ENCODE assay signal across 8 cellular contexts in the genomic region with DNA sequence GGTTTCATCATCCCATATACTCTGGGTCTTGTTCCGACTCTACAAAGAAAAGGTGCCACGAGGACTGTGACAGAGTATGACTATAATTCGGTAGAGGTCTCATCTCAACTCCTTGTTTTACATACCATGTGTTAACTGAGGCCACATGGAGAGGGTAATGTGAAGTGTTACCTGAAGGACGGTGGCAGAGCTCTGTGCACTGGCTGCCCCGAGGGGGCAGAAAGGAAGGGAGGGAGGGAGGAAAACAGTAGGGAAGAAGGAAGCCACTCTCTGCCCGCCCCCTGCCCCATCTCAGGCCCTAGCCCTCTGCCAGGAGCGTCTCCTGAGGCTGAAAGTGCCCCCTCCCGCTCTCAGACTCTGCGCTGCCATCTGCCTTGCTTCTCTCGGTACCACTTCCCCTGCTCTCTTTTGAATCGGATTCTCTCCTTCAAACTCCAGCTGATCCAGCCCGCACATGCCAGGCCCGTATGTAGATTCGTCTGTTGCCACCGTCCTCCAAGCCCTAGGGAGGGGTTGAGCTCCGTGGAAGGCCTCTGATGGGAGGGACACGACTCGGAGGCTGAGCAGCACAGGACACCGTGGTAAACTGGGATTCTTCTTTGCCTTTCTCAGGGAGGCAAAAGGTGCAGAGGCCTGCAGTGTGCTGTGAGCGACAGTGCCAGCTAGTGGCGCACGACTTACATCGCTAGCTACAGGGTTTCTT.
A peak's percentile ranks its signal among the peaks of the same experiment; 100 is the strongest.
DNase-seq lines count a peak whose midpoint lies in the region; ATAC-seq and TF ChIP-seq lines count a peak whose summit lies in the region.

No MANE protein-coding gene starts in this region.

- H3K9me3 ChIP-seq in cardiac muscle cell (ENCODE audit: low read depth) (no peaks in the 10 kb centered on the region), tibial artery (peaks cover 0 to 7% (median 0%) of the 10 kb centered on the region in 3 donors)

- H3K4me1 ChIP-seq in cardiac muscle cell (ENCODE audit: low read depth) (no peaks in the 10 kb centered on the region), tibial artery (peaks cover 0 to 10% (median 6%) of the 10 kb centered on the region in 4 donors)

- H3K4me3 ChIP-seq in cardiac muscle cell (no peak overlapping the region), tibial artery (peak overlapping the region; percentile 27 to 36)

- H3K27ac ChIP-seq in cardiac muscle cell (no peak overlapping the region), tibial artery (peak overlapping the region; percentile 42 to 55)

- peak; percentile 55 for ATAC-seq in HG03196 (IDR thresholded peaks at IDR 0.05; ENCODE audit: unreplicated experiment)
- ATAC-seq in GM21737 (IDR thresholded peaks at IDR 0.05; ENCODE audit: unreplicated experiment), result no peak

- no peaks in the 10 kb centered on the region for H3K36me3 ChIP-seq in cardiac muscle cell
- no peaks in the 10 kb centered on the region for H3K36me3 ChIP-seq in tibial artery

- H3K27me3 ChIP-seq in cardiac muscle cell (no peaks in the 10 kb centered on the region), tibial artery (no peaks in the 10 kb centered on the region)

- peak; percentile 88 for DNase-seq in Daoy (ENCODE audit: low read depth)
- peak; percentile 19 to 33 for DNase-seq in SHP77 (lab: John Stamatoyannopoulos, UW)
- peak; percentile 76 for DNase-seq in activated naive CD4-positive, alpha-beta T cell treated with anti-CD3 and anti-CD28 coated beads, Interleukin-2, amount 50 U/mL, for 16 hours
- DNase-seq in cardiac muscle cell (ENCODE audit: low read depth in 1 of 2, low spot score in 1 of 2), result peak; percentile 79 to 83
- DNase-seq in pons (ENCODE audit: low spot score), result peak; percentile 46
- DNase-seq in tibial artery, result peak; percentile 69 to 88

- TF ChIP-seq CTCF in cardiac muscle cell (IDR thresholded peaks at IDR 0.05; ENCODE audit: low read depth, low read length) (peak; percentile 79), tibial artery (IDR thresholded peaks at IDR 0.05) (peak; percentile 67 to 73)

- intact Hi-C loops in tibial artery (cut with DNase I; ENCODE audit: low total_unique reads), result loop anchor here (2.0 to 10.0 kb wide), 3 partner anchors 69 to 421 kb away; partner anchors contain the start of gene ATP10A

Comparison
In these comparisons a context has a peak if more than half of its experiments do, and no peak if none do; other contexts are left out.
1. DNase-seq: peak in every context shown above with its lines; median percentile 88 in Daoy; 81 in cardiac muscle cell; 78 in tibial artery; 76 in activated naive CD4-positive, alpha-beta T cell treated with anti-CD3 and anti-CD28 coated beads, Interleukin-2, amount 50 U/mL, for 16 hours; 46 in pons; 26 in SHP77.